ENCODE assay signal across 18 cellular contexts in genomic region chr3:18744472-18744871, GRCh38.
DNase-seq lines count a peak whose midpoint lies in the region; ATAC-seq and TF ChIP-seq lines count a peak whose summit lies in the region.
"Had no signal": no experiment of that assay in that cellular context is flagged by ENCODE, and none has a peak within 500 bp of the region (broad histone marks: within the 10 kb centered on the region; RNA-seq: fewer than 3 reads in every experiment).

No MANE protein-coding gene starts in this region.

- H3K9me2 ChIP-seq in hepatocyte (replicated peaks; ENCODE audit: insufficient read depth) = no peaks in the 10 kb centered on the region

- peaks cover 11% of the 10 kb centered on the region for H3K36me3 Mint-ChIP-seq in activated naive CD8-positive, alpha-beta T cell treated with anti-CD3 and anti-CD28 coated beads, Interleukin-2, amount 10 ng/mL, durations not matched to agents 7 days and 5 days

- WGBS in heart right ventricle, 2 donors = 77 to 83% methylated on average over 1 of the region's 1 CpG
- 77% methylated on average over 1 of the region's 1 CpG for WGBS in hepatocyte (ENCODE audit: low lambda C conversion rate, missing lambda C conversion rate)

- no peaks in the 10 kb centered on the region for H3K27me3 ChIP-seq in heart right ventricle
- no peaks in the 10 kb centered on the region for H3K27me3 ChIP-seq in hepatocyte

- no peak overlapping the region for H2AFZ ChIP-seq in hepatocyte

- H3K4me3 ChIP-seq in heart right ventricle (no peak overlapping the region), hepatocyte (no peak overlapping the region)
- H3K4me3 ChIP-seq: SK-N-MC, skin epidermis had no signal

- H3K4me3 Mint-ChIP-seq in activated naive CD8-positive, alpha-beta T cell treated with anti-CD3 and anti-CD28 coated beads, Interleukin-2, amount 10 ng/mL, durations not matched to agents 7 days and 5 days = peak overlapping the region; percentile 77
- peak overlapping the region; percentile 55 to 57 for H3K4me3 Mint-ChIP-seq in stimulated activated naive CD8-positive, alpha-beta T cell treated with anti-CD3 and anti-CD28 coated beads, Interleukin-15, amount 100 ng/mL, for 72 hours

- no peaks in the 10 kb centered on the region for H3K9me3 ChIP-seq in heart right ventricle
- H3K9me3 ChIP-seq in hepatocyte (ENCODE audit: low read depth) = no peaks in the 10 kb centered on the region

- intact Hi-C loops in heart right ventricle (cut with DNase I) = no loop called here

- H4K20me1 ChIP-seq in hepatocyte (ENCODE audit: insufficient read depth, poor library complexity, severe bottlenecking) = no peaks in the 10 kb centered on the region

- H3K27ac ChIP-seq in heart right ventricle (peak overlapping the region in 1 of 10 donors; percentile 67), hepatocyte (no peak overlapping the region)
- H3K27ac ChIP-seq: 22Rv1, SK-N-MC, skin epidermis had no signal

- H3K27me3 Mint-ChIP-seq in activated naive CD8-positive, alpha-beta T cell treated with anti-CD3 and anti-CD28 coated beads, Interleukin-2, amount 10 ng/mL, durations not matched to agents 7 days and 5 days = no peaks in the 10 kb centered on the region
- no peaks in the 10 kb centered on the region for H3K27me3 Mint-ChIP-seq in stimulated activated naive CD8-positive, alpha-beta T cell treated with anti-CD3 and anti-CD28 coated beads, Interleukin-15, amount 100 ng/mL, for 72 hours

- no peaks in the 10 kb centered on the region for H3K79me2 ChIP-seq in hepatocyte

- H3K27ac Mint-ChIP-seq in activated naive CD8-positive, alpha-beta T cell treated with anti-CD3 and anti-CD28 coated beads, Interleukin-2, amount 10 ng/mL, durations not matched to agents 7 days and 5 days = peak overlapping the region; percentile 94
- H3K27ac Mint-ChIP-seq in stimulated activated naive CD8-positive, alpha-beta T cell treated with anti-CD3 and anti-CD28 coated beads, Interleukin-15, amount 100 ng/mL, for 72 hours = peak overlapping the region; percentile 2 to 85

- H3K9me3 Mint-ChIP-seq in activated naive CD8-positive, alpha-beta T cell treated with anti-CD3 and anti-CD28 coated beads, Interleukin-2, amount 10 ng/mL, durations not matched to agents 7 days and 5 days = peaks cover 3% of the 10 kb centered on the region
- no peaks in the 10 kb centered on the region for H3K9me3 Mint-ChIP-seq in stimulated activated naive CD8-positive, alpha-beta T cell treated with anti-CD3 and anti-CD28 coated beads, Interleukin-15, amount 100 ng/mL, for 72 hours

- ATAC-seq in activated naive CD8-positive, alpha-beta T cell treated with anti-CD3 and anti-CD28 coated beads, Interleukin-2, amount 10 ng/mL, durations not matched to agents 7 days and 5 days (ENCODE audit: low read depth) = no peak
- ATAC-seq in stimulated activated naive CD8-positive, alpha-beta T cell treated with anti-CD3 and anti-CD28 coated beads, Interleukin-15, amount 100 ng/mL, for 72 hours = no peak
- no peak for ATAC-seq in heart right ventricle
- ATAC-seq: Panc1 had no signal

- peaks cover 56% of the 10 kb centered on the region for H3K4me1 Mint-ChIP-seq in activated naive CD8-positive, alpha-beta T cell treated with anti-CD3 and anti-CD28 coated beads, Interleukin-2, amount 10 ng/mL, durations not matched to agents 7 days and 5 days
- H3K4me1 Mint-ChIP-seq in stimulated activated naive CD8-positive, alpha-beta T cell treated with anti-CD3 and anti-CD28 coated beads, Interleukin-15, amount 100 ng/mL, for 72 hours = peaks cover 78% of the 10 kb centered on the region

- TF ChIP-seq CTCF in heart right ventricle (IDR thresholded peaks at IDR 0.05) (no peak), hepatocyte (IDR thresholded peaks at IDR 0.05; ENCODE audit: poor library complexity) (no peak)

- H3K4me1 ChIP-seq in heart right ventricle = peaks cover 0 to 55% (median 0%) of the 10 kb centered on the region in 9 donors
- no peaks in the 10 kb centered on the region for H3K4me1 ChIP-seq in hepatocyte (ENCODE audit: insufficient read depth)

- DNase-seq in NCI-H146 (lab: John Stamatoyannopoulos, UW) = peak; percentile 2
- no peak for DNase-seq in NCI-H146 treated with DMSO at 0.1 percent for 48 hours (lab: John Stamatoyannopoulos, UW; ENCODE audit: unreplicated experiment)
- peak; percentile 23 for DNase-seq in stimulated activated CD4-positive, alpha-beta T cell treated with anti-CD3 and anti-CD28 coated beads, Interleukin-15, amount 100 ng/mL, for 24 hours
- no peak for DNase-seq in stimulated activated CD4-positive, alpha-beta T cell treated with anti-CD3 and anti-CD28 coated beads, Interleukin-2, amount 100 ng/mL, for 24 hours
- no peak for DNase-seq in activated naive CD8-positive, alpha-beta T cell treated with anti-CD3 and anti-CD28 coated beads, Interleukin-2, amount 10 ng/mL, durations not matched to agents 7 days and 5 days
- DNase-seq in stimulated activated naive CD8-positive, alpha-beta T cell treated with anti-CD3 and anti-CD28 coated beads, Interleukin-15, amount 100 ng/mL, for 72 hours = no peak
- DNase-seq in heart right ventricle = no peak
- no peak for DNase-seq in hepatocyte (ENCODE audit: low spot score)
- DNase-seq: activated CD4-positive, alpha-beta T cell treated with anti-CD3 and anti-CD28 coated beads, Interleukin-2, amount 50 U/mL, for 1 hour; anterior cingulate cortex; MM.1S; NCI-H187; NCI-H2227 treated with DMSO at 0.1 percent for 48 hours; NCI-H82 had no signal

- POLR2A ChIA-PET in activated naive CD8-positive, alpha-beta T cell treated with anti-CD3 and anti-CD28 coated beads, Interleukin-2, amount 10 ng/mL, durations not matched to agents 7 days and 5 days (lab: Charles Lee) = interaction anchor here (1.0 to 8.5 kb wide), 9 partner anchors 10 to 326 kb away, joined by 3 to 80 read pairs (median 4); no protein-coding TSS in a partner anchor

- no peaks in the 10 kb centered on the region for H3K36me3 ChIP-seq in heart right ventricle
- no peaks in the 10 kb centered on the region for H3K36me3 ChIP-seq in hepatocyte (replicated peaks; ENCODE audit: insufficient read depth, low read depth)

- no peak overlapping the region for H3K4me2 ChIP-seq in hepatocyte

Comparison
In these comparisons a context has a peak if more than half of its experiments do, and no peak if none do; other contexts are left out.
1. DNase-seq: peak in NCI-H146 (single experiment) and stimulated activated CD4-positive, alpha-beta T cell treated with anti-CD3 and anti-CD28 coated beads, Interleukin-15, amount 100 ng/mL, for 24 hours (single experiment); none in NCI-H146 treated with DMSO at 0.1 percent for 48 hours (single experiment), stimulated activated CD4-positive, alpha-beta T cell treated with anti-CD3 and anti-CD28 coated beads, Interleukin-2, amount 100 ng/mL, for 24 hours (0 of 2), activated naive CD8-positive, alpha-beta T cell treated with anti-CD3 and anti-CD28 coated beads, Interleukin-2, amount 10 ng/mL, durations not matched to agents 7 days and 5 days (single experiment), stimulated activated naive CD8-positive, alpha-beta T cell treated with anti-CD3 and anti-CD28 coated beads, Interleukin-15, amount 100 ng/mL, for 72 hours (0 of 2), heart right ventricle (0 of 2) and hepatocyte (single experiment).